ENCODE assay signal across 29 cellular contexts in genomic region chr13:112977091-112977490, GRCh38.
"Had no signal": no experiment of that assay in that cellular context is flagged by ENCODE, and none has a peak within 500 bp of the region (broad histone marks: within the 10 kb centered on the region; RNA-seq: fewer than 3 reads in every experiment).

No MANE protein-coding gene starts in this region.

- H3K27me3 Mint-ChIP-seq: activated CD4-positive, alpha-beta T cell treated with anti-CD3 and anti-CD28 coated beads for 36 hours; activated CD4-positive, alpha-beta T cell treated with anti-CD3 and anti-CD28 coated beads, Interleukin-2, amount 10 ng/mL, durations not matched to agents 7 days and 5 days; activated T-cell treated with anti-CD3 and anti-CD28 coated beads, Interleukin-2, amount 50 U/mL, for 24 hours had no signal

- H3K9me3 ChIP-seq: adrenal gland, body of pancreas, breast epithelium, Peyer's patch, SJSA1, SK-N-SH had no signal

- H3K36me3 Mint-ChIP-seq: activated naive CD4-positive, alpha-beta T cell treated with anti-CD3 and anti-CD28 coated beads, Interleukin-2, amount 50 U/mL, for 72 hours had no signal

- H3K27ac Mint-ChIP-seq: activated CD4-positive, alpha-beta T cell treated with anti-CD3 and anti-CD28 coated beads for 36 hours; activated CD4-positive, alpha-beta T cell treated with anti-CD3 and anti-CD28 coated beads, Interleukin-2, amount 10 ng/mL, durations not matched to agents 7 days and 5 days; activated CD8-positive, alpha-beta T cell treated with anti-CD3 and anti-CD28 coated beads, Interleukin-2, amount 10 ng/mL, durations not matched to agents 7 days and 5 days; activated naive CD4-positive, alpha-beta T cell treated with anti-CD3 and anti-CD28 coated beads for 36 hours; activated naive CD4-positive, alpha-beta T cell treated with anti-CD3 and anti-CD28 coated beads, Interleukin-2, amount 50 U/mL, for 72 hours; activated T-cell treated with anti-CD3 and anti-CD28 coated beads, Interleukin-2, amount 50 U/mL, for 24 hours; T-helper 1 cell treated with Interleukin-12 subunit alpha and Interleukin-12 subunit beta and Interleukin-4 antibody, amounts not matched to agents 30 μg/mL and 1 μg/mL, for 36 hours; T-helper 2 cell treated with Interferon-gamma antibody and Interleukin-4, amounts not matched to agents 5 μg/mL and 100 μg/mL, for 36 hours had no signal

- H3K4me1 ChIP-seq: adrenal gland, body of pancreas, breast epithelium, Peyer's patch, SJSA1 had no signal

- H3K36me3 ChIP-seq: adrenal gland, breast epithelium, Peyer's patch, SJSA1 had no signal

- H3K4me3 ChIP-seq: adrenal gland, body of pancreas, breast epithelium, Peyer's patch, SJSA1 had no signal

- ATAC-seq: activated CD4-positive, alpha-beta T cell treated with anti-CD3 and anti-CD28 coated beads for 36 hours; activated CD4-positive, CD25-positive, alpha-beta regulatory T cell treated with anti-CD3 and anti-CD28 coated beads, Interleukin-2, amount 50 U/mL, for 24 hours; activated CD8-positive, alpha-beta T cell treated with anti-CD3 and anti-CD28 coated beads, Interleukin-2, amount 10 ng/mL, durations not matched to agents 7 days and 5 days; activated naive CD4-positive, alpha-beta T cell treated with anti-CD3 and anti-CD28 coated beads, Interleukin-2, amount 50 U/mL, for 72 hours; body of pancreas; PC-3 had no signal

- H3K9me3 Mint-ChIP-seq: activated CD4-positive, alpha-beta T cell treated with anti-CD3 and anti-CD28 coated beads, Interleukin-2, amount 10 ng/mL, durations not matched to agents 7 days and 5 days; activated naive CD4-positive, alpha-beta T cell treated with anti-CD3 and anti-CD28 coated beads for 36 hours; activated T-cell treated with anti-CD3 and anti-CD28 coated beads, Interleukin-2, amount 50 U/mL, for 24 hours; T-helper 1 cell treated with Interleukin-12 subunit alpha and Interleukin-12 subunit beta and Interleukin-4 antibody, amounts not matched to agents 30 μg/mL and 1 μg/mL, for 36 hours; T-helper 2 cell treated with Interferon-gamma antibody and Interleukin-4, amounts not matched to agents 5 μg/mL and 100 μg/mL, for 36 hours had no signal

- H3K4me1 Mint-ChIP-seq: activated CD4-positive, alpha-beta T cell treated with anti-CD3 and anti-CD28 coated beads for 36 hours; activated CD4-positive, alpha-beta T cell treated with anti-CD3 and anti-CD28 coated beads, Interleukin-2, amount 10 ng/mL, durations not matched to agents 7 days and 5 days had no signal

- H3K27ac ChIP-seq: KMS-11, Peyer's patch, SJSA1 had no signal

- H3K27me3 ChIP-seq: adrenal gland, body of pancreas, breast epithelium, Peyer's patch had no signal

- H3K4me3 Mint-ChIP-seq: activated CD4-positive, alpha-beta T cell treated with anti-CD3 and anti-CD28 coated beads for 36 hours; activated CD4-positive, alpha-beta T cell treated with anti-CD3 and anti-CD28 coated beads, Interleukin-2, amount 10 ng/mL, durations not matched to agents 7 days and 5 days; activated CD8-positive, alpha-beta T cell treated with anti-CD3 and anti-CD28 coated beads, Interleukin-2, amount 10 ng/mL, durations not matched to agents 7 days and 5 days; activated naive CD4-positive, alpha-beta T cell treated with anti-CD3 and anti-CD28 coated beads for 36 hours; activated T-cell treated with anti-CD3 and anti-CD28 coated beads, Interleukin-2, amount 50 U/mL, for 24 hours; T-helper 1 cell treated with Interleukin-12 subunit alpha and Interleukin-12 subunit beta and Interleukin-4 antibody, amounts not matched to agents 30 μg/mL and 1 μg/mL, for 36 hours; T-helper 2 cell treated with Interferon-gamma antibody and Interleukin-4, amounts not matched to agents 5 μg/mL and 100 μg/mL, for 36 hours had no signal

- DNase-seq: activated CD4-positive, alpha-beta T cell treated with anti-CD3 and anti-CD28 coated beads for 36 hours; activated CD4-positive, alpha-beta T cell treated with anti-CD3 and anti-CD28 coated beads, Interleukin-2, amount 10 ng/mL, durations not matched to agents 7 days and 5 days; activated CD4-positive, alpha-beta T cell treated with anti-CD3 and anti-CD28 coated beads, Interleukin-2, amount 50 U/mL, for 48 hours; activated CD8-positive, alpha-beta T cell treated with anti-CD3 and anti-CD28 coated beads, Interleukin-2, amount 10 ng/mL, durations not matched to agents 7 days and 5 days; activated gamma-delta T cell treated with Interleukin-2 at 50 U/mL for 16 hours; activated naive CD4-positive, alpha-beta T cell treated with anti-CD3 and anti-CD28 coated beads for 36 hours; activated T-cell treated with anti-CD3 and anti-CD28 coated beads, Interleukin-2, amount 50 U/mL, for 24 hours; body of pancreas; caudate nucleus; MM.1S; MV-4-11; NCI-H1092; NCI-H1436 treated with DMSO at 0.1 percent for 48 hours; NCI-H1694 treated with DMSO at 0.1 percent for 48 hours; NCI-H2029; NCI-H345; NCI-H524 treated with DMSO at 0.1 percent for 48 hours; PC-3; Peyer's patch; RPMI8226; SK-N-SH had no signal
